Comparison of ENCODE assay signal across 8 cellular contexts in genomic region chr11:30016588-30017363, GRCh38. TPM values are rescaled to one million over a fixed set of nuclear protein-coding genes. Genes with fewer than 3 reads are reported as not detected.
A peak's percentile ranks its signal among the peaks of the same experiment; 100 is the strongest.
DNase-seq lines count a peak whose midpoint lies in the region; ATAC-seq and TF ChIP-seq lines count a peak whose summit lies in the region.

Gene KCNA4 (minus strand): TSS chr11:30017030. CDS start chr11:30012678, 4,352 bp downstream.

- no peaks in the 10 kb centered on the region for H3F3A ChIP-seq in PC-9 (ENCODE audit: insufficient read depth, low read depth)

- H4K20me1 ChIP-seq in osteoblast (ENCODE audit: insufficient read depth, low read length) (no peaks in the 10 kb centered on the region), PC-9 (ENCODE audit: insufficient read depth) (no peaks in the 10 kb centered on the region)

- H3K36me3 ChIP-seq in osteoblast (ENCODE audit: insufficient read depth, low read length) (no peaks in the 10 kb centered on the region), PC-9 (ENCODE audit: low read depth) (no peaks in the 10 kb centered on the region)

- H3K4me2 ChIP-seq in osteoblast (ENCODE audit: insufficient read depth, low read length) (no peak within 1 kb of the TSS), PC-9 (no peak within 1 kb of the TSS)

- no peaks in the 10 kb centered on the region for H3K9me2 ChIP-seq in PC-9 (ENCODE audit: insufficient read depth)

- H3K4me1 ChIP-seq in osteoblast (ENCODE audit: insufficient read depth, low read length): no peaks in the 10 kb centered on the region
- H3K4me1 ChIP-seq in PC-9 (replicated peaks; ENCODE audit: insufficient read depth): no peaks in the 10 kb centered on the region

- H3K79me2 ChIP-seq in osteoblast (ENCODE audit: insufficient read depth, low read length) (no peaks in the 10 kb centered on the region), PC-9 (ENCODE audit: low read depth) (no peaks in the 10 kb centered on the region)

- H3K9me3 ChIP-seq in osteoblast (ENCODE audit: low read depth, low read length) (no peaks in the 10 kb centered on the region), PC-9 (ENCODE audit: insufficient read depth, low read depth) (no peaks in the 10 kb centered on the region)

- CTCF ChIA-PET in PC-9 (lab: Charles Lee): no interaction called here

- BruUV-seq in PC-9 (replicated peaks; lab: Mats Ljungman, UMichigan): no TSS peak

- H3K27ac ChIP-seq in osteoblast (ENCODE audit: low read depth, low read length): no peak within 1 kb of the TSS
- H3K27ac ChIP-seq in PC-9: no peak within 1 kb of the TSS

- POLR2A ChIA-PET in PC-9 (lab: Charles Lee; ENCODE audit: unreplicated experiment): no interaction called here

- no peak within 1 kb of the TSS for H2AFZ ChIP-seq in osteoblast (ENCODE audit: low read length)
- H2AFZ ChIP-seq in PC-9: no peak within 1 kb of the TSS

- no peak within 1 kb of the TSS for H3K4me3 ChIP-seq in osteoblast (ENCODE audit: insufficient read depth, low read length)
- H3K4me3 ChIP-seq in PC-9: no peak within 1 kb of the TSS

- DNase-seq in ELF-1 (ENCODE audit: low read depth, low spot score) (peak; percentile 63), NCI-H82 treated with DMSO at 0.1 percent for 48 hours (lab: John Stamatoyannopoulos, UW; ENCODE audit: unreplicated experiment) (peak; percentile 19), Right ventricle myocardium inferior (ENCODE audit: missing footprints) (peak; percentile 71), posterior cingulate gyrus (peak in 7 of 10 donors; percentile 20 to 91 (median 41)), globus pallidus (ENCODE audit: low spot score) (no peak), osteoblast (ENCODE audit: insufficient read length, low spot score, missing footprints) (no peak), HK-2 (ENCODE audit: unreplicated experiment) (no peak), PC-9 (no peak)

- peak; percentile 87 for ATAC-seq in Right ventricle myocardium inferior

- intact Hi-C loops in Right ventricle myocardium inferior (cut with DNase I) (no loop called here), posterior cingulate gyrus (cut with DNase I) (no loop called here), PC-9 (cut with micrococcal nuclease; ENCODE audit: unreplicated experiment) (no loop called here)

- H3K27me3 ChIP-seq in osteoblast (ENCODE audit: insufficient read depth, low read length): no peaks in the 10 kb centered on the region
- peaks cover 48% of the 10 kb centered on the region for H3K27me3 ChIP-seq in PC-9 (ENCODE audit: insufficient read depth, low read depth)

- TF ChIP-seq CTCF in osteoblast (IDR thresholded peaks at IDR 0.05; ENCODE audit: extremely low read depth, low read depth, low read length): no peak
- no peak for TF ChIP-seq CTCF in PC-9 (conservative IDR thresholded peaks at IDR 0.05)

RNA-seq across cellular contexts. Expression of gene KCNA4, which starts in this region (rescaled TPM):
- total RNA-seq in Right ventricle myocardium inferior (1.9 TPM), osteoblast (under 0.01 TPM in 2 replicates), PC-9 (2021) (not detected in 2 replicates)

Comparison
In these comparisons a context has a peak if more than half of its experiments do, and no peak if none do; other contexts are left out.
1. DNase-seq: peak in ELF-1 (single experiment), NCI-H82 treated with DMSO at 0.1 percent for 48 hours (single experiment), Right ventricle myocardium inferior (single experiment) and posterior cingulate gyrus (7 of 10); none in globus pallidus (single experiment), osteoblast (single experiment), HK-2 (single experiment) and PC-9 (0 of 2).